Comparison of ENCODE assay signal across 13 cellular contexts in the genomic region with DNA sequence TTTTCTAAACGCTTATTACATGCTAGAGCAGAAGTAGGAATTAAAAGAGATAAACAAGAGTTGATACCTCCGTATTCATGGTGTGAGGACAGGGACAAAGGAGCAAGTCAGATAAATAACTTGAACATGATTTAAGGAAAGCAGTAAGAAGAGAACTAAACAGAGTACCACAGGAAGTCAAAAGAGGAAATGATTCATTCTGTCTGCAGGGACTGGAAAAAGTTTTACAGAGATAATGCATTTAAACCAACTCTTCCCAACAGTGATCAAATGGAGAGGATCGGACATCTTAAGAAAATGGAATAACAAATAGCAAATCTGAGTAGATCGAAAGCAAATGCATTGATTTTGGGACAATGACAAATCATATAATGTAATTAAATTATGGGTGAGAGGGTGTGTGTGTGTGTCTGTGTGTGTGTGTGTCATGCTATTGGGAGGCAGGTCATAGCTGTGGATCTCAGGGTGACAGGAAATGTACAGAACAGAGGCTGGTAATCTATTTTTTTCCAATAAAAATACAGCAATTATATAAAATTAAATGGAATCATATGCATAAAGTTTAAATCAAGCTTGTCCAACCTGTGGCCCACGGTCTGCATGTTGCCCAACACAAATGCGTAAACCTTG.
DNase-seq lines count a peak whose midpoint lies in the region; ATAC-seq and TF ChIP-seq lines count a peak whose summit lies in the region.
"Had no signal": no experiment of that assay in that cellular context is flagged by ENCODE, and none has a peak within 500 bp of the region (broad histone marks: within the 10 kb centered on the region; RNA-seq: fewer than 3 reads in every experiment).

No MANE protein-coding gene starts in this region.

- peak overlapping the region; percentile 3 to 59 (median 48); a peak in 20 of 22 replicates for H3K4me2 ChIP-seq in BLaER1 treated with 17β-estradiol and CSF1 and Interleukin-3, amounts not matched to agents 10 nM and 100 nM
- H3K4me2 ChIP-seq in GM23338 = no peak overlapping the region

- no peak overlapping the region for H3K4me3 ChIP-seq in BLaER1 treated with 17β-estradiol and CSF1 and Interleukin-3, amounts not matched to agents 10 nM and 100 nM
- no peak overlapping the region for H3K4me3 ChIP-seq in GM23338
- H3K4me3 ChIP-seq in astrocyte of the spinal cord (ENCODE audit: low read depth, low read length) = no peak overlapping the region
- no peak overlapping the region for H3K4me3 ChIP-seq in right atrium auricular region
- H3K4me3 ChIP-seq in suprapubic skin = no peak overlapping the region
- H3K4me3 ChIP-seq: esophagus squamous epithelium, right lobe of liver had no signal

- no peak for ATAC-seq in GM23338
- ATAC-seq: right lobe of liver had no signal

- H3K9me3 ChIP-seq in BLaER1 treated with 17β-estradiol and CSF1 and Interleukin-3, amounts not matched to agents 10 nM and 100 nM (replicated peaks in 1 of 11) = no peaks in the 10 kb centered on the region
- H3K9me3 ChIP-seq in right atrium auricular region (no peaks in the 10 kb centered on the region), suprapubic skin (no peaks in the 10 kb centered on the region)
- H3K9me3 ChIP-seq: esophagus squamous epithelium, right lobe of liver had no signal

- H3K79me2 ChIP-seq in GM23338 (replicated peaks; ENCODE audit: insufficient read depth) = no peaks in the 10 kb centered on the region

- no peak overlapping the region for H3K9ac ChIP-seq in BLaER1 treated with 17β-estradiol and CSF1 and Interleukin-3, amounts not matched to agents 10 nM and 100 nM

- peaks cover 7 to 20% (median 11%) of the 10 kb centered on the region in 10 experiments for H3K4me1 ChIP-seq in BLaER1 treated with 17β-estradiol and CSF1 and Interleukin-3, amounts not matched to agents 10 nM and 100 nM
- H3K4me1 ChIP-seq in GM23338 (ENCODE audit: insufficient read depth) (no peaks in the 10 kb centered on the region), right atrium auricular region (no peaks in the 10 kb centered on the region), suprapubic skin (no peaks in the 10 kb centered on the region)
- H3K4me1 ChIP-seq: esophagus squamous epithelium, right lobe of liver had no signal

- H3K27ac Mint-ChIP-seq in GM23338 = no peak overlapping the region

- no peaks in the 10 kb centered on the region; the same call in 1 of the 2 replicates for H3K9me2 ChIP-seq in GM23338 (ENCODE audit: insufficient read depth)

- no peaks in the 10 kb centered on the region for H3K36me3 Mint-ChIP-seq in GM23338 (ENCODE audit: low read depth)

- no peak overlapping the region for H3K4me3 Mint-ChIP-seq in GM23338

- no peaks in the 10 kb centered on the region for H3K27me3 Mint-ChIP-seq in GM23338 (ENCODE audit: insufficient read depth, low read depth, poor library complexity)

- H3F3A ChIP-seq in GM23338 (replicated peaks; ENCODE audit: low read depth) = no peaks in the 10 kb centered on the region

- TF ChIP-seq CTCF in GM23338 (conservative IDR thresholded peaks at IDR 0.05; ENCODE audit: low read depth in 2 of 2) (no peak), astrocyte of the spinal cord (IDR thresholded peaks at IDR 0.05; ENCODE audit: low read depth, low read length) (no peak), right atrium auricular region (IDR thresholded peaks at IDR 0.05) (no peak), suprapubic skin (IDR thresholded peaks at IDR 0.05) (no peak)

- WGBS in suprapubic skin = 85% methylated on average over 6 of the region's 6 CpGs

- no peak for DNase-seq in GM23338 (ENCODE audit: low spot score)
- DNase-seq in M059J (ENCODE audit: low read depth) = peak; percentile 64
- DNase-seq in astrocyte of the spinal cord (ENCODE audit: low read depth, low spot score) = peak; percentile 51
- no peak for DNase-seq in right atrium auricular region (ENCODE audit: low spot score)
- no peak for DNase-seq in suprapubic skin (ENCODE audit: low spot score in 2 of 2)
- no peak for DNase-seq in pons (ENCODE audit: low spot score)
- DNase-seq in HK-2 (ENCODE audit: unreplicated experiment) = no peak
- DNase-seq: activated CD4-positive, alpha-beta T cell treated with anti-CD3 and anti-CD28 coated beads, Interleukin-2, amount 50 U/mL, for 48 hours; anterior cingulate cortex; esophagus squamous epithelium; MM.1S; right lobe of liver had no signal

- no peak overlapping the region for H3K27ac ChIP-seq in BLaER1 treated with 17β-estradiol and CSF1 and Interleukin-3, amounts not matched to agents 10 nM and 100 nM
- H3K27ac ChIP-seq in GM23338 (ENCODE audit: low read depth) = no peak overlapping the region
- H3K27ac ChIP-seq in right atrium auricular region = no peak overlapping the region
- no peak overlapping the region for H3K27ac ChIP-seq in suprapubic skin
- H3K27ac ChIP-seq: esophagus squamous epithelium, right lobe of liver had no signal

- 0 out of 2 replicates have a peak overlapping the region, but pooled peaks have one; percentile 1 for H2AFZ ChIP-seq in GM23338

- H3K36me3 ChIP-seq in BLaER1 treated with 17β-estradiol and CSF1 and Interleukin-3, amounts not matched to agents 10 nM and 100 nM = no peaks in the 10 kb centered on the region
- H3K36me3 ChIP-seq in GM23338 (ENCODE audit: insufficient read depth) (no peaks in the 10 kb centered on the region), right atrium auricular region (no peaks in the 10 kb centered on the region), suprapubic skin (no peaks in the 10 kb centered on the region)
- H3K36me3 ChIP-seq: esophagus squamous epithelium, right lobe of liver had no signal

- TF ChIP-seq POLR2A in suprapubic skin (IDR thresholded peaks at IDR 0.05) = no peak

- no peaks in the 10 kb centered on the region for H3K27me3 ChIP-seq in BLaER1 treated with 17β-estradiol and CSF1 and Interleukin-3, amounts not matched to agents 10 nM and 100 nM
- H3K27me3 ChIP-seq in GM23338 (ENCODE audit: insufficient read depth) = no peaks in the 10 kb centered on the region
- H3K27me3 ChIP-seq in right atrium auricular region = no peaks in the 10 kb centered on the region
- no peaks in the 10 kb centered on the region for H3K27me3 ChIP-seq in suprapubic skin
- H3K27me3 ChIP-seq: esophagus squamous epithelium, right lobe of liver had no signal

- in situ Hi-C loops in astrocyte of the spinal cord (cut with HindIII; ENCODE audit: low sequenced_read_pairs) = no loop called here

- H3K4me1 Mint-ChIP-seq in GM23338 = peaks cover 2% of the 10 kb centered on the region; the same call in 2 of the 3 replicates

- no peaks in the 10 kb centered on the region for H3K9me3 Mint-ChIP-seq in GM23338

- no peaks in the 10 kb centered on the region for H4K20me1 ChIP-seq in BLaER1 treated with 17β-estradiol and CSF1 and Interleukin-3, amounts not matched to agents 10 nM and 100 nM
- H4K20me1 ChIP-seq in GM23338 (replicated peaks; ENCODE audit: insufficient read depth) = no peaks in the 10 kb centered on the region

- TF ChIP-seq EP300 in suprapubic skin (IDR thresholded peaks at IDR 0.05) = no peak

TF ChIP-seq in GM23338, 12 proteins besides CTCF, POLR2A, EP300 and RAD21 (continues in another document):
- TF ChIP-seq EZH2phosphoT487 (IDR thresholded peaks at IDR 0.05; ENCODE audit: unreplicated experiment) = no peak

Comparison
In these comparisons a context has a peak if more than half of its experiments do, and no peak if none do; other contexts are left out.
1. DNase-seq: peak in M059J (single experiment) and astrocyte of the spinal cord (single experiment); none in GM23338 (single experiment), right atrium auricular region (single experiment), suprapubic skin (0 of 2), pons (single experiment) and HK-2 (single experiment).